ENCODE assay signal across 19 cellular contexts in genomic region chr14:104276435-104276834, GRCh38.
"Had no signal": no experiment of that assay in that cellular context is flagged by ENCODE, and none has a peak within 500 bp of the region (broad histone marks: within the 10 kb centered on the region; RNA-seq: fewer than 3 reads in every experiment).

No MANE protein-coding gene starts in this region.

- H3K27ac Mint-ChIP-seq: activated naive CD8-positive, alpha-beta T cell; activated T-helper 1 cell treated with anti-CD3 and anti-CD28 coated beads, Interleukin-12 subunit alpha, Interleukin-12 subunit beta, Interleukin-2, Interleukin-4 antibody, amounts not matched to agents 30 ng/mL and 10 ng/mL and 1 ng/mL, durations not matched to agents 14 hours and 24 hours and 36 hours; endodermal cell; memory B cell had no signal

- ATAC-seq: left ventricle myocardium superior had no signal

- H3K4me1 Mint-ChIP-seq: endodermal cell, memory B cell had no signal

- H3K27ac ChIP-seq: dorsolateral prefrontal cortex, tibial nerve, vagina, WERI-Rb-1 had no signal

- H3K9me3 Mint-ChIP-seq: activated T-helper 1 cell treated with anti-CD3 and anti-CD28 coated beads, Interleukin-12 subunit alpha, Interleukin-12 subunit beta, Interleukin-2, Interleukin-4 antibody, amounts not matched to agents 30 ng/mL and 10 ng/mL and 1 ng/mL, durations not matched to agents 14 hours and 24 hours and 36 hours; memory B cell had no signal

- H3K4me3 ChIP-seq: tibial nerve, vagina had no signal

- H3K4me1 ChIP-seq: tibial nerve, vagina had no signal

- H3K36me3 ChIP-seq: tibial nerve, vagina, WERI-Rb-1 had no signal

- DNase-seq: activated CD4-positive, alpha-beta T cell treated with anti-CD3 and anti-CD28 coated beads, Interleukin-2, amount 50 U/mL, for 4 hours; activated gamma-delta T cell treated with Interleukin-2 at 50 U/mL for 16 hours; activated T-cell treated with anti-CD3 and anti-CD28 coated beads for 4 hours; foreskin melanocyte; kidney glomerular epithelial cell; left ventricle myocardium superior; occipital lobe; retina; stimulated activated CD4-positive, alpha-beta T cell treated with anti-CD3 and anti-CD28 coated beads, Interleukin-12 subunit alpha, Interleukin-12 subunit beta, amount 100 ng/mL, for 4 hours; stimulated activated CD4-positive, alpha-beta T cell treated with anti-CD3 and anti-CD28 coated beads, Interleukin-2, amount 100 ng/mL, for 24 hours; stimulated activated naive CD4-positive, alpha-beta T cell treated with Interleukin-2 at 50 U/mL for 16 hours; WERI-Rb-1 had no signal

- H3K36me3 Mint-ChIP-seq: activated naive CD8-positive, alpha-beta T cell; memory B cell had no signal

- H3K4me3 Mint-ChIP-seq: activated naive CD8-positive, alpha-beta T cell; activated T-helper 1 cell treated with anti-CD3 and anti-CD28 coated beads, Interleukin-12 subunit alpha, Interleukin-12 subunit beta, Interleukin-2, Interleukin-4 antibody, amounts not matched to agents 30 ng/mL and 10 ng/mL and 1 ng/mL, durations not matched to agents 14 hours and 24 hours and 36 hours; endodermal cell; memory B cell had no signal

- H3K27me3 ChIP-seq: vagina had no signal

- H3K9me3 ChIP-seq: tibial nerve, vagina had no signal
